Comparison of ENCODE assay signal across 1 cellular context in the genomic region with DNA sequence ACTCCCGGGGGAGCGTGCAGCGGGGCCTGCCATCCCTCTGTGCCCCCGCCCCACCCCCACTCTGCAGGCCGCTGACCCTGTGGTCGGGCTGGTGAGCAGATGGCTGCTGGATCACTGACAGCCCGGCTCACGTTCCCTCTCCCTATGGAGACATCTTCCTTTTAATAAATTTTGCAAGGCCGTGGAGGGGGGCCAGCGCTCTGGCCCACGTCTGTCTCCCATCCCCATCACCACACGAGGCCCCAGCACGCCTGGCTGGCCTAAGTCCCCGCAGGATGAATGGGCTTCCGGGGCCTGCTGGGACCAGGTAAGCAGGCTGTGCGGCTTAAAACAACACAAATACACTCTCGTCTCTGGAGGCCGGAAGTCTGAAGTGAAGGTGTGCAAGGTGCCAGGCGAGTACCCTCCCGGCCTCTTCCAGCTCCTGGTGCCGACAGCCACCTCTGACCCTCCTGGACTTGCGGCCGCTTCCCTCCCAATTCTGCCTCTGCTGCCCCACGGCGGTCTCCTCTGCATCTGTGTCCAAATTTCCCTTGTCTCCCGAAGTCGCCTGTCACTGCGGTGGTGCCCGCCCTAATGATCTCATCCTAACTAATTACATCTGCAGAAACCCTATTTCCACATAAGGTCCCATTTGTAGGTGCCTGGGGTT.
A peak's percentile ranks its signal among the peaks of the same experiment; 100 is the strongest.
TF ChIP-seq lines count a peak whose summit lies in the region.

No MANE protein-coding gene starts in this region.

TF ChIP-seq in HepG2, 621 proteins besides CTCF, POLR2A, EP300 and RAD21 (continued from another document and continues in another):
- TF ChIP-seq ZNF276 (CRISPR knock-in tag; IDR thresholded peaks at IDR 0.05; ENCODE audit: low read depth), result no peak
- TF ChIP-seq ELF1 (CRISPR knock-in tag; IDR thresholded peaks at IDR 0.05), result peak; percentile 71
- TF ChIP-seq, protein P1, sequence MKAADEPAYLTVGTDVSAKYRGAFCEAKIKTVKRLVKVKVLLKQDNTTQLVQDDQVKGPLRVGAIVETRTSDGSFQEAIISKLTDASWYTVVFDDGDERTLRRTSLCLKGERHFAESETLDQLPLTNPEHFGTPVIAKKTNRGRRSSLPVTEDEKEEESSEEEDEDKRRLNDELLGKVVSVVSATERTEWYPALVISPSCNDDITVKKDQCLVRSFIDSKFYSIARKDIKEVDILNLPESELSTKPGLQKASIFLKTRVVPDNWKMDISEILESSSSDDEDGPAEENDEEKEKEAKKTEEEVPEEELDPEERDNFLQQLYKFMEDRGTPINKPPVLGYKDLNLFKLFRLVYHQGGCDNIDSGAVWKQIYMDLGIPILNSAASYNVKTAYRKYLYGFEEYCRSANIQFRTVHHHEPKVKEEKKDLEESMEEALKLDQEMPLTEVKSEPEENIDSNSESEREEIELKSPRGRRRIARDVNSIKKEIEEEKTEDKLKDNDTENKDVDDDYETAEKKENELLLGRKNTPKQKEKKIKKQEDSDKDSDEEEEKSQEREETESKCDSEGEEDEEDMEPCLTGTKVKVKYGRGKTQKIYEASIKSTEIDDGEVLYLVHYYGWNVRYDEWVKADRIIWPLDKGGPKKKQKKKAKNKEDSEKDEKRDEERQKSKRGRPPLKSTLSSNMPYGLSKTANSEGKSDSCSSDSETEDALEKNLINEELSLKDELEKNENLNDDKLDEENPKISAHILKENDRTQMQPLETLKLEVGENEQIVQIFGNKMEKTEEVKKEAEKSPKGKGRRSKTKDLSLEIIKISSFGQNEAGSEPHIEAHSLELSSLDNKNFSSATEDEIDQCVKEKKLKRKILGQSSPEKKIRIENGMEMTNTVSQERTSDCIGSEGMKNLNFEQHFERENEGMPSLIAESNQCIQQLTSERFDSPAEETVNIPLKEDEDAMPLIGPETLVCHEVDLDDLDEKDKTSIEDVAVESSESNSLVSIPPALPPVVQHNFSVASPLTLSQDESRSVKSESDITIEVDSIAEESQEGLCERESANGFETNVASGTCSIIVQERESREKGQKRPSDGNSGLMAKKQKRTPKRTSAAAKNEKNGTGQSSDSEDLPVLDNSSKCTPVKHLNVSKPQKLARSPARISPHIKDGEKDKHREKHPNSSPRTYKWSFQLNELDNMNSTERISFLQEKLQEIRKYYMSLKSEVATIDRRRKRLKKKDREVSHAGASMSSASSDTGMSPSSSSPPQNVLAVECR (CRISPR knock-in tag; IDR thresholded peaks at IDR 0.05; ENCODE audit: borderline replicate concordance), result peak; percentile 44; the same call in 1 of the 2 replicates
- TF ChIP-seq GATAD2A (CRISPR knock-in tag; IDR thresholded peaks at IDR 0.05), result peak; percentile 38; the same call in 1 of the 2 replicates
- TF ChIP-seq TAF1 (CRISPR knock-in tag; IDR thresholded peaks at IDR 0.05), result peak; percentile 25; the same call in 1 of the 2 replicates
- TF ChIP-seq HDAC2 (CRISPR knock-in tag; IDR thresholded peaks at IDR 0.05), result no peak
- peak; percentile 25; the same call in 1 of the 2 replicates for TF ChIP-seq FOXA3 (CRISPR knock-in tag; IDR thresholded peaks at IDR 0.05)
- TF ChIP-seq, protein P2, sequence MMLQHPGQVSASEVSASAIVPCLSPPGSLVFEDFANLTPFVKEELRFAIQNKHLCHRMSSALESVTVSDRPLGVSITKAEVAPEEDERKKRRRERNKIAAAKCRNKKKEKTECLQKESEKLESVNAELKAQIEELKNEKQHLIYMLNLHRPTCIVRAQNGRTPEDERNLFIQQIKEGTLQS (CRISPR knock-in tag; IDR thresholded peaks at IDR 0.05), result 0 out of 2 replicates have a peak, but pooled peaks have one; percentile 6
- no peak for TF ChIP-seq RFX5 (IDR thresholded peaks at IDR 0.05; ENCODE audit: low read depth, low read length)
- TF ChIP-seq ZNF768 (CRISPR knock-in tag; IDR thresholded peaks at IDR 0.05), result peak; percentile 35
- peak; percentile 16; the same call in 1 of the 2 replicates for TF ChIP-seq ZNF350 (CRISPR knock-in tag; IDR thresholded peaks at IDR 0.05; ENCODE audit: borderline replicate concordance, low read depth)
- TF ChIP-seq AKAP8 (CRISPR knock-in tag; IDR thresholded peaks at IDR 0.05), result peak; percentile 64
- 0 out of 2 replicates have a peak, but pooled peaks have one; percentile 29 for TF ChIP-seq DNMT1 (CRISPR knock-in tag; IDR thresholded peaks at IDR 0.05)
- peak; percentile 67; the same call in 1 of the 2 replicates for TF ChIP-seq IKZF5 (CRISPR knock-in tag; IDR thresholded peaks at IDR 0.05)
- TF ChIP-seq ZBED4 (CRISPR knock-in tag; IDR thresholded peaks at IDR 0.05; ENCODE audit: borderline replicate concordance), result 0 out of 2 replicates have a peak, but pooled peaks have one; percentile 28
- peak; percentile 39 for TF ChIP-seq AGO1 (IDR thresholded peaks at IDR 0.05; ENCODE audit: low read depth, low read length, poor library complexity, severe bottlenecking)
- 0 out of 2 replicates have a peak, but pooled peaks have one; percentile 7 for TF ChIP-seq GTF3A (CRISPR knock-in tag; conservative IDR thresholded peaks at IDR 0.05)
- no peak for TF ChIP-seq ZFAT (CRISPR knock-in tag; conservative IDR thresholded peaks at IDR 0.05)
- peak; percentile 73 for TF ChIP-seq ZFY (CRISPR knock-in tag; IDR thresholded peaks at IDR 0.05)
- no peak for TF ChIP-seq ZBTB46 (CRISPR knock-in tag; IDR thresholded peaks at IDR 0.05; ENCODE audit: borderline replicate concordance)
- TF ChIP-seq, protein P3, sequence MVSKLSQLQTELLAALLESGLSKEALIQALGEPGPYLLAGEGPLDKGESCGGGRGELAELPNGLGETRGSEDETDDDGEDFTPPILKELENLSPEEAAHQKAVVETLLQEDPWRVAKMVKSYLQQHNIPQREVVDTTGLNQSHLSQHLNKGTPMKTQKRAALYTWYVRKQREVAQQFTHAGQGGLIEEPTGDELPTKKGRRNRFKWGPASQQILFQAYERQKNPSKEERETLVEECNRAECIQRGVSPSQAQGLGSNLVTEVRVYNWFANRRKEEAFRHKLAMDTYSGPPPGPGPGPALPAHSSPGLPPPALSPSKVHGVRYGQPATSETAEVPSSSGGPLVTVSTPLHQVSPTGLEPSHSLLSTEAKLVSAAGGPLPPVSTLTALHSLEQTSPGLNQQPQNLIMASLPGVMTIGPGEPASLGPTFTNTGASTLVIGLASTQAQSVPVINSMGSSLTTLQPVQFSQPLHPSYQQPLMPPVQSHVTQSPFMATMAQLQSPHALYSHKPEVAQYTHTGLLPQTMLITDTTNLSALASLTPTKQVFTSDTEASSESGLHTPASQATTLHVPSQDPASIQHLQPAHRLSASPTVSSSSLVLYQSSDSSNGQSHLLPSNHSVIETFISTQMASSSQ (IDR thresholded peaks at IDR 0.05; ENCODE audit: low read depth), result no peak
- TF ChIP-seq, protein P3 (CRISPR knock-in tag; IDR thresholded peaks at IDR 0.05; ENCODE audit: borderline replicate concordance), result 0 out of 2 replicates have a peak, but pooled peaks have one; percentile 9
